Comparison of ENCODE assay signal across 1 cellular context in the genomic region with DNA sequence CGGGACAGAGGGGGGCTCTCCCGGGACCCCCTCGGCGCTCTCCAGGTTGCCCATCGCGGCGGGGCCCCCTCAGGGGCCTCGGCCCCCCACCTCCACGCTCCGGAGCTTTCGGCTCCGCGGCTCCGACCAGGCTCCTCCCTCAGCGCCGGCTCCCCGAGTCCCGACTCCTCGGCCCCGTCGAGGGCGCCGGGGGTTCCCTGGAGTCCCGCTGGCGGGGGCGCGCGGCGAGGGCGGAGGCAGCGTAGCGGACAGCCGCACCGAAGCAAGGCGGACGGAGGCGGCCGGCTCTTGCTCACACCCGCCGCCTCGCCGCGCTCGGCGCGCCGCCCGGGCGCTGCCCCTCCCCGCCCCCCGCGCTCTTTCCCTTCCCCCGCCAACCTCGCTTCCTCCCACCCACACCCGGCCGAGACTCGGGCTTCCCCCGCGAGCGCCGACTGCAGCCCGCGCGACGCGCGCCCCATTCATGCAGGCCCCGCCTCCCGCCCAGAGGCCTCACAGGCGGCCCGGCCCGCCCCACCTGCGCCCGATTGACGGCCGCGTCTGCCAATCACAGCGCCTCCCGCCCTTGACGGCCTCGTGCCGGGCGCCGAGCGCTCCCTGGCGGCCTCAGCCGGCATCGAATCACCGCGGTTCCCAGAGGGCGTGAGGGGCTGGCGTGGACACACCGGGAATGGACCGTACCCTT.
TF ChIP-seq lines count a peak whose summit lies in the region.

Gene FMNL3, minus strand, starts transcription at position 279 of the 685 bp plus-strand sequence. Its CDS starts 225 bp downstream, at position 54.

TF ChIP-seq in K562, 482 proteins besides CTCF, POLR2A, EP300 and RAD21 (continued from another document and continues in another):
- peak; percentile 97 for TF ChIP-seq ZNF609 (CRISPR knock-in tag; IDR thresholded peaks at IDR 0.05; ENCODE audit: borderline replicate concordance)
- no peak for TF ChIP-seq SMARCE1 (IDR thresholded peaks at IDR 0.05)
- TF ChIP-seq, protein P1, sequence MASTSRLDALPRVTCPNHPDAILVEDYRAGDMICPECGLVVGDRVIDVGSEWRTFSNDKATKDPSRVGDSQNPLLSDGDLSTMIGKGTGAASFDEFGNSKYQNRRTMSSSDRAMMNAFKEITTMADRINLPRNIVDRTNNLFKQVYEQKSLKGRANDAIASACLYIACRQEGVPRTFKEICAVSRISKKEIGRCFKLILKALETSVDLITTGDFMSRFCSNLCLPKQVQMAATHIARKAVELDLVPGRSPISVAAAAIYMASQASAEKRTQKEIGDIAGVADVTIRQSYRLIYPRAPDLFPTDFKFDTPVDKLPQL (IDR thresholded peaks at IDR 0.05; ENCODE audit: extremely low read depth, insufficient read length): no peak
- no peak for TF ChIP-seq BCLAF1 (IDR thresholded peaks at IDR 0.05; ENCODE audit: borderline replicate concordance in 1 of 2, control insufficient read depth in 1 of 2, low read depth in 2 of 2, low read length in 1 of 2)
- peak; percentile 83 to 85 for TF ChIP-seq MAZ (CRISPR knock-in tag; conservative IDR thresholded peaks at IDR 0.05 in 1 of 2, IDR thresholded peaks at IDR 0.05 in 1 of 2)
- no peak for TF ChIP-seq FOXJ3 (CRISPR knock-in tag; IDR thresholded peaks at IDR 0.05)
- TF ChIP-seq CCAR2 (IDR thresholded peaks at IDR 0.05; ENCODE audit: low read depth, low read length): no peak
- no peak for TF ChIP-seq ZNF134 (CRISPR knock-in tag; conservative IDR thresholded peaks at IDR 0.05)
- TF ChIP-seq TARDBP (IDR thresholded peaks at IDR 0.05): peak; percentile 51; the same call in 1 of the 2 replicates
- TF ChIP-seq DPF2 (IDR thresholded peaks at IDR 0.05): no peak
- TF ChIP-seq PHB (CRISPR knock-in tag; IDR thresholded peaks at IDR 0.05): no peak
- peak; percentile 56; the same call in 1 of the 2 replicates for TF ChIP-seq POLR2AphosphoS5 (IDR thresholded peaks at IDR 0.05; ENCODE audit: control insufficient read depth, insufficient read depth, low read depth, low read length)
- peak; percentile 89 for TF ChIP-seq GABPB1 (CRISPR knock-in tag; IDR thresholded peaks at IDR 0.05)
- no peak for TF ChIP-seq NFRKB (IDR thresholded peaks at IDR 0.05; ENCODE audit: low read depth)
- TF ChIP-seq GABPA (tag; conservative IDR thresholded peaks at IDR 0.05; ENCODE audit: low read depth): peak; percentile 62
- TF ChIP-seq RBM25 (IDR thresholded peaks at IDR 0.05; ENCODE audit: low read depth, low read length, severe bottlenecking): peak; percentile 100
- TF ChIP-seq PHB2 (IDR thresholded peaks at IDR 0.05; ENCODE audit: low read depth): no peak
- TF ChIP-seq CBX2 (IDR thresholded peaks at IDR 0.05; ENCODE audit: insufficient read depth, low read length, poor library complexity, severe bottlenecking): no peak
- peak; percentile 76; the same call in 1 of the 2 replicates for TF ChIP-seq ZNF263 (CRISPR knock-in tag; IDR thresholded peaks at IDR 0.05; ENCODE audit: borderline replicate concordance)
- TF ChIP-seq MCM5 (IDR thresholded peaks at IDR 0.05; ENCODE audit: low read depth): no peak
- no peak for TF ChIP-seq ZNF512 (tag; IDR thresholded peaks at IDR 0.05)
- no peak for TF ChIP-seq ZNF717 (CRISPR knock-in tag; IDR thresholded peaks at IDR 0.05)
- TF ChIP-seq PRPF4 (IDR thresholded peaks at IDR 0.05; ENCODE audit: insufficient read depth, low read depth, low read length, poor library complexity, severe bottlenecking): no peak
- TF ChIP-seq NFXL1 (CRISPR knock-in tag; IDR thresholded peaks at IDR 0.05): no peak
- TF ChIP-seq NEUROD1 (IDR thresholded peaks at IDR 0.05; ENCODE audit: borderline replicate concordance, low read depth, low read length, partially characterized antibody): peak; percentile 78
- TF ChIP-seq, protein P2, sequence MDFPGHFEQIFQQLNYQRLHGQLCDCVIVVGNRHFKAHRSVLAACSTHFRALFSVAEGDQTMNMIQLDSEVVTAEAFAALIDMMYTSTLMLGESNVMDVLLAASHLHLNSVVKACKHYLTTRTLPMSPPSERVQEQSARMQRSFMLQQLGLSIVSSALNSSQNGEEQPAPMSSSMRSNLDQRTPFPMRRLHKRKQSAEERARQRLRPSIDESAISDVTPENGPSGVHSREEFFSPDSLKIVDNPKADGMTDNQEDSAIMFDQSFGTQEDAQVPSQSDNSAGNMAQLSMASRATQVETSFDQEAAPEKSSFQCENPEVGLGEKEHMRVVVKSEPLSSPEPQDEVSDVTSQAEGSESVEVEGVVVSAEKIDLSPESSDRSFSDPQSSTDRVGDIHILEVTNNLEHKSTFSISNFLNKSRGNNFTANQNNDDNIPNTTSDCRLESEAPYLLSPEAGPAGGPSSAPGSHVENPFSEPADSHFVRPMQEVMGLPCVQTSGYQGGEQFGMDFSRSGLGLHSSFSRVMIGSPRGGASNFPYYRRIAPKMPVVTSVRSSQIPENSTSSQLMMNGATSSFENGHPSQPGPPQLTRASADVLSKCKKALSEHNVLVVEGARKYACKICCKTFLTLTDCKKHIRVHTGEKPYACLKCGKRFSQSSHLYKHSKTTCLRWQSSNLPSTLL (IDR thresholded peaks at IDR 0.05): no peak
- TF ChIP-seq FOXA3 (CRISPR knock-in tag; conservative IDR thresholded peaks at IDR 0.05 in 1 of 2, IDR thresholded peaks at IDR 0.05 in 1 of 2): peak in 1 of 2 experiments; percentile 89; a peak in 1 of 4 replicates
- TF ChIP-seq PURB (CRISPR knock-in tag; IDR thresholded peaks at IDR 0.05; ENCODE audit: low read depth): no peak
- no peak for TF ChIP-seq STAT5A (IDR thresholded peaks at IDR 0.05; ENCODE audit: borderline replicate concordance, low read length)
- peak; percentile 63; the same call in 1 of the 2 replicates for TF ChIP-seq ZNF224 (CRISPR knock-in tag; IDR thresholded peaks at IDR 0.05)
- TF ChIP-seq PCBP1 (IDR thresholded peaks at IDR 0.05; ENCODE audit: low read depth, low read length, poor library complexity, severe bottlenecking): no peak
- no peak for TF ChIP-seq NCOR1 (IDR thresholded peaks at IDR 0.05)
- no peak for TF ChIP-seq TRIM24 (IDR thresholded peaks at IDR 0.05)
- TF ChIP-seq NONO (IDR thresholded peaks at IDR 0.05; ENCODE audit: low read depth in 2 of 2, low read length in 1 of 2): peak; percentile 22 to 24; a peak in 2 of 4 replicates
- TF ChIP-seq BRD9 (IDR thresholded peaks at IDR 0.05; ENCODE audit: low read depth, partially characterized antibody): no peak
- TF ChIP-seq KLF16 (IDR thresholded peaks at IDR 0.05): 0 out of 2 replicates have a peak, but pooled peaks have one; percentile 39
- TF ChIP-seq HDAC3 (IDR thresholded peaks at IDR 0.05; ENCODE audit: borderline replicate concordance, partially characterized antibody): no peak
- no peak for TF ChIP-seq SRF (CRISPR knock-in tag; IDR thresholded peaks at IDR 0.05)
- no peak for TF ChIP-seq ZFP36 (IDR thresholded peaks at IDR 0.05; ENCODE audit: low read depth, low read length, partially characterized antibody)
- no peak for TF ChIP-seq NCOA2 (IDR thresholded peaks at IDR 0.05; ENCODE audit: partially characterized antibody in 2 of 2)
- TF ChIP-seq, protein P3, sequence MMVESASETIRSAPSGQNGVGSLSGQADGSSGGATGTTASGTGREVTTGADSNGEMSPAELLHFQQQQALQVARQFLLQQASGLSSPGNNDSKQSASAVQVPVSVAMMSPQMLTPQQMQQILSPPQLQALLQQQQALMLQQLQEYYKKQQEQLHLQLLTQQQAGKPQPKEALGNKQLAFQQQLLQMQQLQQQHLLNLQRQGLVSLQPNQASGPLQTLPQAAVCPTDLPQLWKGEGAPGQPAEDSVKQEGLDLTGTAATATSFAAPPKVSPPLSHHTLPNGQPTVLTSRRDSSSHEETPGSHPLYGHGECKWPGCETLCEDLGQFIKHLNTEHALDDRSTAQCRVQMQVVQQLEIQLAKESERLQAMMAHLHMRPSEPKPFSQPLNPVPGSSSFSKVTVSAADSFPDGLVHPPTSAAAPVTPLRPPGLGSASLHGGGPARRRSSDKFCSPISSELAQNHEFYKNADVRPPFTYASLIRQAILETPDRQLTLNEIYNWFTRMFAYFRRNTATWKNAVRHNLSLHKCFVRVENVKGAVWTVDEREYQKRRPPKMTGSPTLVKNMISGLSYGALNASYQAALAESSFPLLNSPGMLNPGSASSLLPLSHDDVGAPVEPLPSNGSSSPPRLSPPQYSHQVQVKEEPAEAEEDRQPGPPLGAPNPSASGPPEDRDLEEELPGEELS (CRISPR knock-in tag; IDR thresholded peaks at IDR 0.05; ENCODE audit: borderline replicate concordance): peak; percentile 88; the same call in 1 of the 2 replicates
- TF ChIP-seq, protein P4, sequence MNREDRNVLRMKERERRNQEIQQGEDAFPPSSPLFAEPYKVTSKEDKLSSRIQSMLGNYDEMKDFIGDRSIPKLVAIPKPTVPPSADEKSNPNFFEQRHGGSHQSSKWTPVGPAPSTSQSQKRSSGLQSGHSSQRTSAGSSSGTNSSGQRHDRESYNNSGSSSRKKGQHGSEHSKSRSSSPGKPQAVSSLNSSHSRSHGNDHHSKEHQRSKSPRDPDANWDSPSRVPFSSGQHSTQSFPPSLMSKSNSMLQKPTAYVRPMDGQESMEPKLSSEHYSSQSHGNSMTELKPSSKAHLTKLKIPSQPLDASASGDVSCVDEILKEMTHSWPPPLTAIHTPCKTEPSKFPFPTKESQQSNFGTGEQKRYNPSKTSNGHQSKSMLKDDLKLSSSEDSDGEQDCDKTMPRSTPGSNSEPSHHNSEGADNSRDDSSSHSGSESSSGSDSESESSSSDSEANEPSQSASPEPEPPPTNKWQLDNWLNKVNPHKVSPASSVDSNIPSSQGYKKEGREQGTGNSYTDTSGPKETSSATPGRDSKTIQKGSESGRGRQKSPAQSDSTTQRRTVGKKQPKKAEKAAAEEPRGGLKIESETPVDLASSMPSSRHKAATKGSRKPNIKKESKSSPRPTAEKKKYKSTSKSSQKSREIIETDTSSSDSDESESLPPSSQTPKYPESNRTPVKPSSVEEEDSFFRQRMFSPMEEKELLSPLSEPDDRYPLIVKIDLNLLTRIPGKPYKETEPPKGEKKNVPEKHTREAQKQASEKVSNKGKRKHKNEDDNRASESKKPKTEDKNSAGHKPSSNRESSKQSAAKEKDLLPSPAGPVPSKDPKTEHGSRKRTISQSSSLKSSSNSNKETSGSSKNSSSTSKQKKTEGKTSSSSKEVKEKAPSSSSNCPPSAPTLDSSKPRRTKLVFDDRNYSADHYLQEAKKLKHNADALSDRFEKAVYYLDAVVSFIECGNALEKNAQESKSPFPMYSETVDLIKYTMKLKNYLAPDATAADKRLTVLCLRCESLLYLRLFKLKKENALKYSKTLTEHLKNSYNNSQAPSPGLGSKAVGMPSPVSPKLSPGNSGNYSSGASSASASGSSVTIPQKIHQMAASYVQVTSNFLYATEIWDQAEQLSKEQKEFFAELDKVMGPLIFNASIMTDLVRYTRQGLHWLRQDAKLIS (CRISPR knock-in tag; IDR thresholded peaks at IDR 0.05): peak; percentile 96
